Comparison of ENCODE assay signal across 13 cellular contexts in genomic region chr6:38806271-38806670, GRCh38.
A peak's percentile ranks its signal among the peaks of the same experiment; 100 is the strongest.
DNase-seq lines count a peak whose midpoint lies in the region; ATAC-seq and TF ChIP-seq lines count a peak whose summit lies in the region.
"Had no signal": no experiment of that assay in that cellular context is flagged by ENCODE, and none has a peak within 500 bp of the region (broad histone marks: within the 10 kb centered on the region; RNA-seq: fewer than 3 reads in every experiment).

No MANE protein-coding gene starts in this region.

- no peaks in the 10 kb centered on the region for H3K79me1 ChIP-seq in H9 (ENCODE audit: insufficient read depth, low read depth, low read length, poor library complexity, severe bottlenecking)

- peaks cover 16% of the 10 kb centered on the region for H3K27me3 Mint-ChIP-seq in H9 (ENCODE audit: low read depth)
- H3K27me3 Mint-ChIP-seq in HFFc6 (ENCODE audit: insufficient read depth), result peaks cover 6% of the 10 kb centered on the region; the same call in 1 of the 2 replicates

- H2BK20ac ChIP-seq in H9 (ENCODE audit: low read depth, low read length, poor library complexity, severe bottlenecking), result no peak overlapping the region

- no peak overlapping the region for H3K4me3 Mint-ChIP-seq in H9
- no peak overlapping the region for H3K4me3 Mint-ChIP-seq in HFFc6
- H3K4me3 Mint-ChIP-seq: activated naive CD4-positive, alpha-beta T cell treated with anti-CD3 and anti-CD28 coated beads, Interleukin-2, amount 50 U/mL, for 24 hours; stimulated activated naive CD8-positive, alpha-beta T cell treated with anti-CD3 and anti-CD28 coated beads, Interleukin-15, amount 100 ng/mL, for 72 hours had no signal

- DNase-seq in H9 (no peak), NCI-H524 treated with DMSO at 0.1 percent for 48 hours (lab: John Stamatoyannopoulos, UW) (peak; percentile 67), upper lobe of right lung (no peak), HFFc6 (no peak)
- DNase-seq: caudate nucleus; stimulated activated CD4-positive, alpha-beta T cell treated with anti-CD3 and anti-CD28 coated beads, Interleukin-2, amount 100 ng/mL, for 24 hours; stimulated activated naive CD8-positive, alpha-beta T cell treated with anti-CD3 and anti-CD28 coated beads, Interleukin-15, amount 100 ng/mL, for 72 hours had no signal

- H4K91ac ChIP-seq in H9 (ENCODE audit: insufficient read length, low read depth, low read length), result no peak overlapping the region

- H2BK120ac ChIP-seq in H9 (ENCODE audit: low read depth, low read length, poor library complexity, severe bottlenecking), result no peak overlapping the region

- H3K79me2 ChIP-seq in H9 (ENCODE audit: insufficient read depth, low read length), result no peaks in the 10 kb centered on the region

- H4K20me1 ChIP-seq in H9 (ENCODE audit: control insufficient read depth, insufficient read depth, insufficient read length), result no peaks in the 10 kb centered on the region

- H3K4me1 ChIP-seq in H9 (ENCODE audit: insufficient read depth, low read length) (no peaks in the 10 kb centered on the region), liver (ENCODE audit: control insufficient read depth in 4 of 4, insufficient read depth in 4 of 4, low read length in 3 of 4) (no peaks in the 10 kb centered on the region), upper lobe of right lung (no peaks in the 10 kb centered on the region)

- H3K9ac ChIP-seq in H9 (ENCODE audit: extremely low read depth, insufficient read length, low read length), result no peak overlapping the region
- H3K9ac ChIP-seq in liver (ENCODE audit: low read depth in 1 of 2, low read length in 2 of 2), result no peak overlapping the region

- H3K18ac ChIP-seq in H9 (ENCODE audit: insufficient read length, low read depth, low read length), result no peak overlapping the region

- no peak overlapping the region for H3K14ac ChIP-seq in H9 (ENCODE audit: insufficient read depth, low read length)

- no peak overlapping the region for H2BK12ac ChIP-seq in H9 (ENCODE audit: insufficient read length, low read depth, low read length)

- intact Hi-C loops in upper lobe of right lung (cut with DNase I), result no loop called here

- no peak overlapping the region for H3K23ac ChIP-seq in H9 (ENCODE audit: insufficient read length, low read depth, low read length)

- H3K4me1 Mint-ChIP-seq in H9 (peaks cover 0 to 3% of the 10 kb centered on the region in 2 experiments; a peak in 1 of 4 replicates), HFFc6 (ENCODE audit: low read depth) (no peaks in the 10 kb centered on the region)
- H3K4me1 Mint-ChIP-seq: activated naive CD4-positive, alpha-beta T cell treated with anti-CD3 and anti-CD28 coated beads, Interleukin-2, amount 50 U/mL, for 24 hours; stimulated activated naive CD8-positive, alpha-beta T cell treated with anti-CD3 and anti-CD28 coated beads, Interleukin-15, amount 100 ng/mL, for 72 hours had no signal

- no peak overlapping the region for H3T11ph ChIP-seq in H9 (ENCODE audit: low read length)

- H2BK15ac ChIP-seq in H9 (ENCODE audit: low read depth, low read length), result no peak overlapping the region

- H2BK5ac ChIP-seq in H9 (ENCODE audit: insufficient read length, low read length), result no peak overlapping the region

- H3K56ac ChIP-seq in H9 (ENCODE audit: insufficient read length, low read depth, low read length), result no peak overlapping the region

- no peaks in the 10 kb centered on the region for H3K36me3 ChIP-seq in liver (ENCODE audit: control insufficient read depth in 4 of 4, insufficient read depth in 3 of 4, low read depth in 1 of 4, low read length in 3 of 4)
- H3K36me3 ChIP-seq in upper lobe of right lung, result no peaks in the 10 kb centered on the region

- H3K9me3 ChIP-seq in H9 (ENCODE audit: control insufficient read depth, low read depth, low read length), result no peaks in the 10 kb centered on the region
- no peaks in the 10 kb centered on the region for H3K9me3 ChIP-seq in liver (ENCODE audit: control insufficient read depth in 4 of 4, low read length in 3 of 4)
- no peaks in the 10 kb centered on the region for H3K9me3 ChIP-seq in upper lobe of right lung

- H3K23me2 ChIP-seq in H9 (ENCODE audit: insufficient read length, low read depth, low read length, poor library complexity, severe bottlenecking), result no peaks in the 10 kb centered on the region

- H3K27me3 ChIP-seq in H9 (ENCODE audit: insufficient read depth, low read length) (no peaks in the 10 kb centered on the region), liver (ENCODE audit: control insufficient read depth in 4 of 4, insufficient read depth in 4 of 4, low read length in 3 of 4) (no peaks in the 10 kb centered on the region), upper lobe of right lung (peaks cover 5% of the 10 kb centered on the region)

- no peak overlapping the region for H3K4me2 ChIP-seq in H9 (ENCODE audit: insufficient read depth, insufficient read length, low read length)

- H2AFZ ChIP-seq in H9 (ENCODE audit: low read length), result no peak overlapping the region

- TF ChIP-seq RAD21 in liver (IDR thresholded peaks at IDR 0.05), result peak; percentile 50 to 62

- no peak overlapping the region for H3K4ac ChIP-seq in H9 (ENCODE audit: low read depth, low read length)

- H3K27ac Mint-ChIP-seq in H9, result no peak overlapping the region
- no peak overlapping the region for H3K27ac Mint-ChIP-seq in HFFc6
- H3K27ac Mint-ChIP-seq: activated naive CD4-positive, alpha-beta T cell treated with anti-CD3 and anti-CD28 coated beads, Interleukin-2, amount 50 U/mL, for 24 hours; progenitor cell of endocrine pancreas had no signal

- H4K8ac ChIP-seq in H9 (replicated peaks; ENCODE audit: insufficient read length, low read depth, low read length), result no peak overlapping the region

- WGBS in H9 (ENCODE audit: extremely low coverage, insufficient read length, low lambda C conversion rate), result no CpG with 5 or more reads among the region's 2 CpGs
- 71% methylated on average over 2 of the region's 2 CpGs for WGBS in liver

- H2AK5ac ChIP-seq in H9 (ENCODE audit: insufficient read length, low read length), result no peak overlapping the region

- ATAC-seq in GM18909 (IDR thresholded peaks at IDR 0.05; ENCODE audit: poor library complexity, unreplicated experiment) (peak; percentile 52), upper lobe of right lung (no peak), HG02981 (IDR thresholded peaks at IDR 0.05; ENCODE audit: unreplicated experiment) (no peak)
- ATAC-seq: stimulated activated naive CD8-positive, alpha-beta T cell treated with anti-CD3 and anti-CD28 coated beads, Interleukin-15, amount 100 ng/mL, for 72 hours had no signal

- H3K4me3 ChIP-seq in liver (ENCODE audit: low read depth in 1 of 3, low read length in 3 of 3), result no peak overlapping the region
- H3K4me3 ChIP-seq in upper lobe of right lung, result no peak overlapping the region

- no peak overlapping the region for H4K5ac ChIP-seq in H9 (ENCODE audit: insufficient read length, low read depth, low read length)

- H3K9me3 Mint-ChIP-seq in H9 (no peaks in the 10 kb centered on the region; a peak in 1 of 5 replicates), HFFc6 (no peaks in the 10 kb centered on the region)
- H3K9me3 Mint-ChIP-seq: activated naive CD4-positive, alpha-beta T cell treated with anti-CD3 and anti-CD28 coated beads, Interleukin-2, amount 50 U/mL, for 24 hours; stimulated activated naive CD8-positive, alpha-beta T cell treated with anti-CD3 and anti-CD28 coated beads, Interleukin-15, amount 100 ng/mL, for 72 hours had no signal

- H3K36me3 Mint-ChIP-seq in H9 (ENCODE audit: insufficient read depth in 1 of 3, low read depth in 3 of 3), result no peaks in the 10 kb centered on the region
- no peaks in the 10 kb centered on the region for H3K36me3 Mint-ChIP-seq in HFFc6 (ENCODE audit: low read depth)
- H3K36me3 Mint-ChIP-seq: activated naive CD4-positive, alpha-beta T cell treated with anti-CD3 and anti-CD28 coated beads, Interleukin-2, amount 50 U/mL, for 24 hours had no signal

- H3K27ac ChIP-seq in H9 (ENCODE audit: insufficient read length, low read depth, low read length) (no peak overlapping the region), liver (ENCODE audit: low read depth in 1 of 2, low read length in 2 of 2) (no peak overlapping the region), upper lobe of right lung (no peak overlapping the region)
- H3K27ac ChIP-seq: epithelial cell of prostate had no signal

- TF ChIP-seq CTCF in H9 (conservative IDR thresholded peaks at IDR 0.05) (peak; percentile 29; the same call in 2 of the 3 replicates), liver (IDR thresholded peaks at IDR 0.05; ENCODE audit: low read depth, low read length, missing input control) (peak; percentile 21), upper lobe of right lung (IDR thresholded peaks at IDR 0.05) (no peak), HFFc6 (IDR thresholded peaks at IDR 0.05) (no peak)

TF ChIP-seq in liver, 16 proteins besides CTCF, POLR2A, EP300 and RAD21 (continues in another document):
- TF ChIP-seq MAX (IDR thresholded peaks at IDR 0.05) (no peak), FOXA1 (IDR thresholded peaks at IDR 0.05) (no peak), HNF4G (IDR thresholded peaks at IDR 0.05) (no peak), GABPA (IDR thresholded peaks at IDR 0.05 in 1 of 2, conservative IDR thresholded peaks at IDR 0.05 in 1 of 2) (no peak), FOXA2 (IDR thresholded peaks at IDR 0.05) (no peak), JUND (IDR thresholded peaks at IDR 0.05) (no peak), EGR1 (IDR thresholded peaks at IDR 0.05; ENCODE audit: low read depth in 2 of 2) (no peak), ATF3 (IDR thresholded peaks at IDR 0.05) (no peak), NR2F2 (IDR thresholded peaks at IDR 0.05) (no peak), SP1 (IDR thresholded peaks at IDR 0.05) (no peak)

Comparison
In these comparisons a context has a peak if more than half of its experiments do, and no peak if none do; other contexts are left out.
1. CTCF ChIP-seq: peak in H9 (single experiment) and liver (single experiment); none in upper lobe of right lung (single experiment) and HFFc6 (single experiment).